ENCODE assay signal across 28 cellular contexts in the genomic region with DNA sequence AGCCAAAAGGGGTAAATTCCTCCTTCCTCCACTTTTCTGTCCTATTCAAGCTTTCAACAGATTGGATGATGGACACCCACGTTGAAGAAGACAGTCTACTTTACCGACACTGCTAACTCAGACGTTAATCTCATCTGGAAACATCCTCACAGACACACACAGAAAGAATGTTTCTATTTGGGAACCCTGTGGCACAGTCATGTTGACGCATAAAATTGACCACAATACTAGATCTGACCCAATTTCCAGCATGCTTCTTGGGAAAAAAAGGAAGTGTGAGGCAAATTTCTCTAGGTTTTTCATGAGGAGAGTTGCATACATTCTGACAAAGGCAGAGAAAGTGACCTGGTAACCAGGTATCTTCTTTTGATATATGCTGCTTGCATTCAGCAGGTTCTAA.
DNase-seq lines count a peak whose midpoint lies in the region; ATAC-seq, FAIRE-seq and TF ChIP-seq lines count a peak whose summit lies in the region.
"Had no signal": no experiment of that assay in that cellular context is flagged by ENCODE, and none has a peak within 500 bp of the region (broad histone marks: within the 10 kb centered on the region; RNA-seq: fewer than 3 reads in every experiment).

No MANE protein-coding gene starts in this region.

- no peak for TF ChIP-seq CTCF in Caco-2 (IDR thresholded peaks at IDR 0.05; ENCODE audit: insufficient read depth in 1 of 2, low read depth in 1 of 2, low read length in 1 of 2, severe bottlenecking in 1 of 2, unreplicated experiment in 1 of 2)
- no peak for TF ChIP-seq CTCF in GM23338 (conservative IDR thresholded peaks at IDR 0.05; ENCODE audit: low read depth in 2 of 2)
- no peak for TF ChIP-seq CTCF in bronchial epithelial cell (IDR thresholded peaks at IDR 0.05; ENCODE audit: insufficient read depth, low read length, severe bottlenecking)
- TF ChIP-seq CTCF in PC-3 (conservative IDR thresholded peaks at IDR 0.05; ENCODE audit: low read depth, low read length), result no peak

- no peak for DNase-seq in Caco-2
- no peak for DNase-seq in GM23338 (ENCODE audit: low spot score)
- peak; percentile 64 for DNase-seq in M059J (ENCODE audit: low read depth)
- DNase-seq in bronchial epithelial cell (ENCODE audit: low read depth), result no peak
- no peak for DNase-seq in small intestine
- DNase-seq in activated CD8-positive, alpha-beta memory T cell treated with anti-CD3 and anti-CD28 coated beads, Interleukin-2, amount 10 ng/mL, durations not matched to agents 7 days and 5 days, result no peak
- DNase-seq in PC-3, result no peak
- DNase-seq: 8988T; DMS153; DND-41; H9; NCI-H1417; NCI-H1694; NCI-H2029 treated with DMSO at 0.1 percent for 48 hours; NCI-H446 treated with DMSO at 0.1 percent for 48 hours; NCI-H526; NCI-H82; NK-92 treated with Interleukin-12 subunit alpha and Interleukin-12 subunit beta, amount 100 ng/mL, for 24 hours; PC-9; Right ventricle myocardium superior; RPMI8226; T-cell had no signal

- H3K27ac ChIP-seq in GM23338 (ENCODE audit: low read depth) (no peak overlapping the region), small intestine (ENCODE audit: low read depth in 1 of 2, low read length in 1 of 2) (no peak overlapping the region), PC-3 (ENCODE audit: low read length) (no peak overlapping the region)
- H3K27ac ChIP-seq: KMS-11, PC-9, SJSA1 had no signal

- ATAC-seq in GM23338 (no peak), GM18868 (IDR thresholded peaks at IDR 0.05; ENCODE audit: unreplicated experiment) (no peak), PC-3 (no peak)
- no peak for ATAC-seq in activated CD8-positive, alpha-beta memory T cell treated with anti-CD3 and anti-CD28 coated beads, Interleukin-2, amount 10 ng/mL, durations not matched to agents 7 days and 5 days
- ATAC-seq: T-cell had no signal

- no peaks in the 10 kb centered on the region for H3F3A ChIP-seq in GM23338 (replicated peaks; ENCODE audit: low read depth)
- H3F3A ChIP-seq in PC-3 (ENCODE audit: low read length, unreplicated experiment), result no peaks in the 10 kb centered on the region

- POLR2A ChIA-PET in Caco-2 (lab: Charles Lee) (no interaction called here), PC-3 (lab: Charles Lee; ENCODE audit: unreplicated experiment) (no interaction called here)

- H3K9me2 ChIP-seq in GM23338 (ENCODE audit: insufficient read depth), result 0 out of 2 replicates have a peak, but pooled peaks cover 3% of the 10 kb centered on the region
- H3K9me2 ChIP-seq in PC-3 (replicated peaks; ENCODE audit: low read length), result no peaks in the 10 kb centered on the region

- H2AFZ ChIP-seq in GM23338 (0 out of 2 replicates have a peak overlapping the region, but pooled peaks have one; percentile 3), PC-3 (ENCODE audit: low read length) (no peak overlapping the region)
- H2AFZ ChIP-seq: PC-9 had no signal

- FAIRE-seq in bronchial epithelial cell (lab: Jason Lieb, UNC) (peak; percentile 13), small intestine (lab: Jason Lieb, UNC) (no peak)
- FAIRE-seq: G401.6 had no signal

- H3K4me1 ChIP-seq in Caco-2 (peaks cover 6% of the 10 kb centered on the region; the same call in 1 of the 2 replicates), GM23338 (ENCODE audit: insufficient read depth) (no peaks in the 10 kb centered on the region), small intestine (ENCODE audit: control insufficient read depth in 2 of 2, insufficient read depth in 1 of 2, low read depth in 1 of 2, low read length in 1 of 2) (no peaks in the 10 kb centered on the region), PC-3 (ENCODE audit: insufficient read depth, low read length) (no peaks in the 10 kb centered on the region)
- H3K4me1 ChIP-seq: SJSA1 had no signal

- H3K4me3 Mint-ChIP-seq in Caco-2 (ENCODE audit: unreplicated experiment) (no peak overlapping the region), GM23338 (no peak overlapping the region)
- no peak overlapping the region for H3K4me3 Mint-ChIP-seq in activated CD8-positive, alpha-beta memory T cell treated with anti-CD3 and anti-CD28 coated beads, Interleukin-2, amount 10 ng/mL, durations not matched to agents 7 days and 5 days
- H3K4me3 Mint-ChIP-seq: H9; IgD-negative memory B cell; T-cell; T-helper 2 cell treated with Interferon-gamma antibody and Interleukin-4, amounts not matched to agents 5 μg/mL and 100 μg/mL, for 36 hours had no signal

- H3K27me3 ChIP-seq in Caco-2 (replicated peaks; ENCODE audit: control insufficient read depth, insufficient read depth, low read length) (no peaks in the 10 kb centered on the region), GM23338 (ENCODE audit: insufficient read depth) (no peaks in the 10 kb centered on the region), bronchial epithelial cell (ENCODE audit: control insufficient read depth, insufficient read depth, low read length) (no peaks in the 10 kb centered on the region), small intestine (ENCODE audit: control insufficient read depth in 2 of 2, insufficient read depth in 2 of 2, low read length in 2 of 2) (no peaks in the 10 kb centered on the region), PC-3 (ENCODE audit: low read length) (no peaks in the 10 kb centered on the region)
- H3K27me3 ChIP-seq: SJSA1 had no signal

- H3K36me3 ChIP-seq in Caco-2 (ENCODE audit: control insufficient read depth, insufficient read depth, low read length), result no peaks in the 10 kb centered on the region
- H3K36me3 ChIP-seq in GM23338 (ENCODE audit: insufficient read depth), result no peaks in the 10 kb centered on the region
- no peaks in the 10 kb centered on the region for H3K36me3 ChIP-seq in bronchial epithelial cell (ENCODE audit: control insufficient read depth, insufficient read depth, low read length)
- H3K36me3 ChIP-seq in small intestine (ENCODE audit: control insufficient read depth in 2 of 2, insufficient read depth in 2 of 2, low read length in 2 of 2), result no peaks in the 10 kb centered on the region
- H3K36me3 ChIP-seq in PC-3 (ENCODE audit: low read depth, low read length), result no peaks in the 10 kb centered on the region
- H3K36me3 ChIP-seq: SJSA1 had no signal

- H4K20me1 ChIP-seq in GM23338 (replicated peaks; ENCODE audit: insufficient read depth) (no peaks in the 10 kb centered on the region), PC-3 (ENCODE audit: low read length) (no peaks in the 10 kb centered on the region)

- no peaks in the 10 kb centered on the region for H3K9me3 Mint-ChIP-seq in Caco-2 (ENCODE audit: unreplicated experiment)
- H3K9me3 Mint-ChIP-seq in GM23338, result peaks cover 5% of the 10 kb centered on the region; the same call in 1 of the 3 replicates
- H3K9me3 Mint-ChIP-seq in activated CD8-positive, alpha-beta memory T cell treated with anti-CD3 and anti-CD28 coated beads, Interleukin-2, amount 10 ng/mL, durations not matched to agents 7 days and 5 days (ENCODE audit: low read depth), result peaks cover 3% of the 10 kb centered on the region
- H3K9me3 Mint-ChIP-seq: T-helper 2 cell treated with Interferon-gamma antibody and Interleukin-4, amounts not matched to agents 5 μg/mL and 100 μg/mL, for 36 hours had no signal

- H3K9ac ChIP-seq in PC-3 (ENCODE audit: low read length), result no peak overlapping the region
- H3K9ac ChIP-seq: KMS-11 had no signal

- H3K79me2 ChIP-seq in GM23338 (replicated peaks; ENCODE audit: insufficient read depth) (no peaks in the 10 kb centered on the region), PC-3 (ENCODE audit: low read length) (no peaks in the 10 kb centered on the region)

- H3K4me1 Mint-ChIP-seq in Caco-2 (ENCODE audit: low read depth, unreplicated experiment) (no peaks in the 10 kb centered on the region), GM23338 (peaks cover 5% of the 10 kb centered on the region; the same call in 2 of the 3 replicates)
- H3K4me1 Mint-ChIP-seq in activated CD8-positive, alpha-beta memory T cell treated with anti-CD3 and anti-CD28 coated beads, Interleukin-2, amount 10 ng/mL, durations not matched to agents 7 days and 5 days, result no peaks in the 10 kb centered on the region
- H3K4me1 Mint-ChIP-seq: T-cell had no signal

- CTCF ChIA-PET in Caco-2 (lab: Charles Lee), result no interaction called here
- CTCF ChIA-PET in activated CD8-positive, alpha-beta memory T cell treated with anti-CD3 and anti-CD28 coated beads, Interleukin-2, amount 10 ng/mL, durations not matched to agents 7 days and 5 days (lab: Charles Lee), result no interaction called here
- CTCF ChIA-PET in PC-3 (lab: Charles Lee), result no interaction called here

- H3K36me3 Mint-ChIP-seq in Caco-2 (ENCODE audit: insufficient read depth, unreplicated experiment) (peaks cover 4% of the 10 kb centered on the region), GM23338 (ENCODE audit: low read depth) (peaks cover 7% of the 10 kb centered on the region; the same call in 2 of the 3 replicates)
- H3K36me3 Mint-ChIP-seq in activated CD8-positive, alpha-beta memory T cell treated with anti-CD3 and anti-CD28 coated beads, Interleukin-2, amount 10 ng/mL, durations not matched to agents 7 days and 5 days, result no peaks in the 10 kb centered on the region
- H3K36me3 Mint-ChIP-seq: T-cell had no signal

- peak overlapping the region; percentile 35 for H3K27ac Mint-ChIP-seq in Caco-2 (ENCODE audit: unreplicated experiment)
- no peak overlapping the region for H3K27ac Mint-ChIP-seq in GM23338
- no peak overlapping the region for H3K27ac Mint-ChIP-seq in activated CD8-positive, alpha-beta memory T cell treated with anti-CD3 and anti-CD28 coated beads, Interleukin-2, amount 10 ng/mL, durations not matched to agents 7 days and 5 days
- H3K27ac Mint-ChIP-seq: H9; T-cell; T-helper 2 cell treated with Interferon-gamma antibody and Interleukin-4, amounts not matched to agents 5 μg/mL and 100 μg/mL, for 36 hours had no signal

- WGBS in small intestine, 3 donors, result 84 to 91% (median 88%) methylated on average over 4 of the region's 4 CpGs

- intact Hi-C loops in Caco-2 (cut with micrococcal nuclease; ENCODE audit: unreplicated experiment) (loop anchor here (5.0 kb wide), 1 partner anchor 79 kb away; no protein-coding TSS in a partner anchor), PC-3 (cut with micrococcal nuclease) (no loop called here)

- H3K9me3 ChIP-seq in Caco-2 (0 out of 2 replicates have a peak, but pooled peaks cover 4% of the 10 kb centered on the region), small intestine (ENCODE audit: control insufficient read depth, low read depth) (no peaks in the 10 kb centered on the region), PC-3 (ENCODE audit: low read length) (no peaks in the 10 kb centered on the region)
- H3K9me3 ChIP-seq: SJSA1 had no signal

- no peak overlapping the region for H3K4me2 ChIP-seq in GM23338
- H3K4me2 ChIP-seq in PC-3 (ENCODE audit: low read length), result no peak overlapping the region
- H3K4me2 ChIP-seq: KMS-11, PC-9 had no signal

- BruUV-seq in Caco-2 (replicated peaks; lab: Mats Ljungman, UMichigan) (no TSS peak), PC-3 (replicated peaks; lab: Mats Ljungman, UMichigan) (no TSS peak)

- H3K27me3 Mint-ChIP-seq in Caco-2 (ENCODE audit: insufficient read depth, unreplicated experiment), result no peaks in the 10 kb centered on the region
- H3K27me3 Mint-ChIP-seq in GM23338 (ENCODE audit: insufficient read depth, low read depth, poor library complexity), result no peaks in the 10 kb centered on the region
- no peaks in the 10 kb centered on the region for H3K27me3 Mint-ChIP-seq in activated CD8-positive, alpha-beta memory T cell treated with anti-CD3 and anti-CD28 coated beads, Interleukin-2, amount 10 ng/mL, durations not matched to agents 7 days and 5 days
- H3K27me3 Mint-ChIP-seq: T-cell had no signal

- H3K4me3 ChIP-seq in Caco-2 (ENCODE audit: low read depth, low read length) (no peak overlapping the region), GM23338 (no peak overlapping the region), bronchial epithelial cell (ENCODE audit: low read depth, low read length) (no peak overlapping the region), small intestine (ENCODE audit: low read depth in 1 of 2, low read length in 2 of 2) (no peak overlapping the region), PC-3 (ENCODE audit: low read length) (no peak overlapping the region)
- H3K4me3 ChIP-seq: PC-9, SJSA1 had no signal
